21 cellular contexts compared by ENCODE assay signal in the genomic region with DNA sequence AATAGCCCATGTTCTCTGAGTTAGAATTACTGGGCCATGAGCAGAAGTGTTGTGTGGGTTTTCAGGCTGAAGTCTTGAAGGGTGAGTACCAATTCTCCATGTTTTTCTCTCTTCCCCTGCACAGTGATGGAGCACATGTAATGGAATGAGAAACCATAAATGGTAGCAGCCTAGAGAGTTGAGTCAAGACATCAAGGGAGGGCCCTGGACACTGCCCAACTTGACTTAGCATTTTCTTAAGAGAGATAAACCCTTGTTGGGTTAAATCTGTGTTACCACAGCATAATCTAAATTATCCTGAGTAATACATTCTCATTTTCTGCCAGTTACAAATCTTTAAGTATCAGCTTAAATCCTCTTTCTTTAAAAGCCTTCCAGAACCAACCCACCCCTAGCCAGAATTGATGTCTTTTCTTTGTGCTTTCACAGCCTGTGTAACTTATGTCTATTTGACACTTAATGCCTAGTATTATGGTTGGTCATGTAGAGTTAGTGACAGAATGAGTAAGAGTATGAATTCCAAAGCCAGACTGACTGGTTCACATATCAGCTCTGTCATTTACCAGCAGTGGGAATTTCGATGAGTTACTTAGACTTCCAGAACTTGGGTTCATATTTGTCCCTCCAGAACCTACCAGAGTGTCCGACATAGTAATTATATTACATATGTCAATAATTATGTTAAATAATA.
"Had no signal": no experiment of that assay in that cellular context is flagged by ENCODE, and none has a peak within 500 bp of the region (broad histone marks: within the 10 kb centered on the region; RNA-seq: fewer than 3 reads in every experiment).

No MANE protein-coding gene starts in this region.

- H3K4me3 ChIP-seq: adrenal gland, body of pancreas, left lung, transverse colon had no signal

- H3K27me3 ChIP-seq: adrenal gland, body of pancreas, left lung, transverse colon had no signal

- H3K9me3 Mint-ChIP-seq: central memory CD8-positive, alpha-beta T cell; naive thymus-derived CD8-positive, alpha-beta T cell had no signal

- H3K4me1 Mint-ChIP-seq: activated CD8-positive, alpha-beta memory T cell treated with anti-CD3 and anti-CD28 coated beads, Interleukin-2, amount 10 ng/mL, durations not matched to agents 7 days and 5 days; central memory CD8-positive, alpha-beta T cell; naive thymus-derived CD8-positive, alpha-beta T cell had no signal

- H3K4me3 Mint-ChIP-seq: activated CD8-positive, alpha-beta memory T cell treated with anti-CD3 and anti-CD28 coated beads, Interleukin-2, amount 10 ng/mL, durations not matched to agents 7 days and 5 days; central memory CD8-positive, alpha-beta T cell; naive thymus-derived CD8-positive, alpha-beta T cell had no signal

- H3K36me3 Mint-ChIP-seq: activated CD8-positive, alpha-beta memory T cell treated with anti-CD3 and anti-CD28 coated beads, Interleukin-2, amount 10 ng/mL, durations not matched to agents 7 days and 5 days had no signal

- FAIRE-seq: endothelial cell of umbilical vein, keratinocyte had no signal

- H3K36me3 ChIP-seq: adrenal gland, left lung, neutrophil, transverse colon had no signal

- ATAC-seq: activated CD8-positive, alpha-beta memory T cell treated with anti-CD3 and anti-CD28 coated beads, Interleukin-2, amount 10 ng/mL, durations not matched to agents 7 days and 5 days; body of pancreas; left lung; naive thymus-derived CD8-positive, alpha-beta T cell had no signal

- H3K27ac Mint-ChIP-seq: activated CD8-positive, alpha-beta memory T cell treated with anti-CD3 and anti-CD28 coated beads, Interleukin-2, amount 10 ng/mL, durations not matched to agents 7 days and 5 days; naive thymus-derived CD8-positive, alpha-beta T cell had no signal

- DNase-seq: activated CD4-positive, alpha-beta T cell treated with anti-CD3 and anti-CD28 coated beads for 1 hour; activated CD4-positive, alpha-beta T cell treated with anti-CD3 and anti-CD28 coated beads, Interleukin-2, amount 50 U/mL, for 48 hours; activated CD8-positive, alpha-beta memory T cell treated with anti-CD3 and anti-CD28 coated beads, Interleukin-2, amount 10 ng/mL, durations not matched to agents 7 days and 5 days; activated naive CD4-positive, alpha-beta T cell treated with anti-CD3 and anti-CD28 coated beads, Interleukin-2, amount 50 U/mL, for 16 hours; activated T-cell treated with anti-CD3 and anti-CD28 coated beads, Interleukin-2, amount 50 U/mL, for 1 hour; adrenal gland; body of pancreas; effector CD8-positive, alpha-beta T cell; left lung; mammary epithelial cell; naive thymus-derived CD8-positive, alpha-beta T cell; stimulated activated CD4-positive, alpha-beta T cell treated with anti-CD3 and anti-CD28 coated beads, Interleukin-2, amount 100 ng/mL, for 48 hours; stimulated activated naive CD4-positive, alpha-beta T cell; substantia nigra; T-helper 1 cell; T1000; transverse colon had no signal
